Comparison of ENCODE assay signal across 9 cellular contexts in the genomic region with DNA sequence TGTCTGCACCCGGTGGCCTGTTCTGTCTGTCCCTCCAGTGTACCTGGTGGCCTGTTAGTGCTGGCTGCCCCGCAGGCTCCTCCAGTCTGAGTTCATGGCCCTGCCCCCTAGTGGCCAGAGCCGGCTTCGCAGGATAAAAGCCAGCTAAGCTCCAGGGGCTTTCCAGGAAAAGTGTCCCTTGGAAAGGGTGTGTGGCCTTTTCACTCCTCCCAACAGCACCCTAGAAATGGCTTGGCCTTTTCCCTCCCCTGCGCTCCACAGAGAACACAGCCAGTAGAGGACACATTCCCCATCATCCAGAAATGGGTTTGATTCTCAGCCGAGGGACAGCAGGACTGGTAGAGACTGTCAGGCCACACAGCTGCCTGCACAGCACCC. TPM values are rescaled to one million over a fixed set of nuclear protein-coding genes. Genes with fewer than 3 reads are reported as not detected.
DNase-seq lines count a peak whose midpoint lies in the region; ATAC-seq and TF ChIP-seq lines count a peak whose summit lies in the region.
"Not testable (repeated sequence)": the region's sequence is repeated elsewhere in the genome, so short reads cannot be mapped to it uniquely, and the experiment has no call there.
"Had no signal": no experiment of that assay in that cellular context is flagged by ENCODE, and none has a peak within 500 bp of the region (broad histone marks: within the 10 kb centered on the region; RNA-seq: fewer than 3 reads in every experiment).

No MANE protein-coding gene starts in this region.

- H3K27ac ChIP-seq in KMS-11, upper lobe of right lung: not testable (repeated sequence)

- intact Hi-C loops in mucosa of descending colon (cut with DNase I, micrococcal nuclease); upper lobe of right lung (cut with DNase I): not testable (repeated sequence)

- H4K20me1 ChIP-seq in KMS-11 (ENCODE audit: insufficient read depth): not testable (repeated sequence)

- 0 out of 2 replicates have a peak, but pooled peaks have one; percentile 26 for TF ChIP-seq CTCF in KMS-11 (conservative IDR thresholded peaks at IDR 0.05; ENCODE audit: low read depth, low read length)
- TF ChIP-seq CTCF in mucosa of descending colon (IDR thresholded peaks at IDR 0.05): peak; percentile 66
- TF ChIP-seq CTCF in upper lobe of right lung (IDR thresholded peaks at IDR 0.05): peak; percentile 61

- not testable (repeated sequence) for H3K36me3 ChIP-seq in KMS-11 (ENCODE audit: insufficient read depth); mucosa of descending colon (ENCODE audit: low read depth); upper lobe of right lung

- H3K4me2 ChIP-seq in KMS-11: not testable (repeated sequence)

- not testable (repeated sequence) for H3K27me3 ChIP-seq in KMS-11 (ENCODE audit: insufficient read depth, low read depth); upper lobe of right lung

- not testable (repeated sequence) for H3K4me3 ChIP-seq in KMS-11 (IDR thresholded peaks at IDR 0.05; ENCODE audit: insufficient read depth, low read depth, low read length); mucosa of descending colon; upper lobe of right lung

- H3K4me1 ChIP-seq in KMS-11 (ENCODE audit: low read depth, poor library complexity, severe bottlenecking); mucosa of descending colon (ENCODE audit: low read depth); upper lobe of right lung: not testable (repeated sequence)

- DNase-seq in activated CD4-positive, alpha-beta T cell treated with anti-CD3 and anti-CD28 coated beads for 4 hours: peak; percentile 41 to 64
- peak; percentile 75 for DNase-seq in activated naive CD4-positive, alpha-beta T cell treated with Interleukin-2 at 50 U/mL for 16 hours
- DNase-seq in mucosa of descending colon (peak; percentile 70 to 86 (median 78)), upper lobe of right lung (peak; percentile 81)
- peak; percentile 56 for DNase-seq in stimulated activated CD4-positive, alpha-beta T cell treated with anti-CD3 and anti-CD28 coated beads, Interleukin-1b, Interleukin-23, amount 100 ng/mL, for 48 hours

- ATAC-seq in GM18498 (IDR thresholded peaks at IDR 0.05; ENCODE audit: unreplicated experiment) (peak; percentile 56), esophagus mucosa (peak; percentile 84), mucosa of descending colon (peak; percentile 99), upper lobe of right lung (peak; percentile 98)

- not testable (repeated sequence) for H3K79me2 ChIP-seq in KMS-11 (ENCODE audit: insufficient read depth, low read depth)

- H2AFZ ChIP-seq in KMS-11 (ENCODE audit: low read depth): not testable (repeated sequence)

- H3K9ac ChIP-seq in KMS-11: not testable (repeated sequence)

- H3K9me3 ChIP-seq in mucosa of descending colon, upper lobe of right lung: not testable (repeated sequence)

RNA-seq across cellular contexts. Expression of gene GOLGA6D, which starts 16.7 kb away (rescaled TPM):
- total RNA-seq in esophagus mucosa (not detected), mucosa of descending colon (not detected), upper lobe of right lung (not detected)
- total RNA-seq: mesenteric fat pad had no signal

RNA-seq across cellular contexts. Expression of gene COMMD4, which starts 36.6 kb away (rescaled TPM):
- total RNA-seq in esophagus mucosa (40.1 TPM), mucosa of descending colon (10 to 100 TPM; 57.2 to 84.9 (median 72.3) TPM), upper lobe of right lung (57.5 TPM)

RNA-seq across cellular contexts. Expression of gene GOLGA6C, which starts 41.2 kb away (rescaled TPM):
- not detected for total RNA-seq in esophagus mucosa
- total RNA-seq in mucosa of descending colon: not detected
- total RNA-seq in upper lobe of right lung: not detected
- total RNA-seq: mesenteric fat pad had no signal

RNA-seq across cellular contexts. Expression of gene NEIL1, which starts 47.5 kb away (rescaled TPM):
- total RNA-seq in esophagus mucosa: 4.7 TPM
- 10 to 100 TPM; 38.0 to 67.9 (median 41.4) TPM for total RNA-seq in mucosa of descending colon
- total RNA-seq in upper lobe of right lung: 42.1 TPM
